Comparison of ENCODE assay signal across 5 cellular contexts in genomic region chr5:160249570-160249969, GRCh38. TPM values are rescaled to one million over a fixed set of nuclear protein-coding genes. Genes with fewer than 3 reads are reported as not detected.
"Had no signal": no experiment of that assay in that cellular context is flagged by ENCODE, and none has a peak within 500 bp of the region (broad histone marks: within the 10 kb centered on the region; RNA-seq: fewer than 3 reads in every experiment).

No MANE protein-coding gene starts in this region.

RNA-seq across cellular contexts. Expression of gene FABP6, which starts 20.3 kb away (rescaled TPM):
- total RNA-seq: subcutaneous adipose tissue, thoracic aorta, tibial nerve, transverse colon, upper lobe of right lung had no signal
